ENCODE assay signal across 15 cellular contexts in genomic region chr4:186032259-186032658, GRCh38. TPM values are rescaled to one million over a fixed set of nuclear protein-coding genes. Genes with fewer than 3 reads are reported as not detected.
DNase-seq lines count a peak whose midpoint lies in the region; ATAC-seq and TF ChIP-seq lines count a peak whose summit lies in the region.
"Had no signal": no experiment of that assay in that cellular context is flagged by ENCODE, and none has a peak within 500 bp of the region (broad histone marks: within the 10 kb centered on the region; RNA-seq: fewer than 3 reads in every experiment).

No MANE protein-coding gene starts in this region.

- intact Hi-C loops in OCI-LY7 (cut with micrococcal nuclease; ENCODE audit: unreplicated experiment): loop anchor here (10.0 kb wide), 1 partner anchor 987 kb away; no protein-coding TSS in a partner anchor

- no TSS peak for BruUV-seq in OCI-LY7 (replicated peaks; lab: Mats Ljungman, UMichigan)

- H3K4me3 ChIP-seq in OCI-LY7 (ENCODE audit: low read depth, low read length, poor library complexity, severe bottlenecking) (no peak overlapping the region), neuronal stem cell (ENCODE audit: low read length in 2 of 2) (no peak overlapping the region)
- H3K4me3 ChIP-seq: pancreas, upper lobe of left lung had no signal

- DNase-seq in DMS53 (lab: John Stamatoyannopoulos, UW) (peak; percentile 24), DMS53 treated with DMSO at 0.1 percent for 48 hours (lab: John Stamatoyannopoulos, UW; ENCODE audit: unreplicated experiment) (no peak), OCI-LY7 (ENCODE audit: low spot score) (peak; percentile 17), cerebellar cortex (ENCODE audit: low spot score) (peak; percentile 27), neuronal stem cell (ENCODE audit: low spot score) (no peak), HPDE6-E6E7 (ENCODE audit: extremely low spot score) (no peak), NCI-H2227 treated with DMSO at 0.1 percent for 48 hours (lab: John Stamatoyannopoulos, UW) (no peak)
- no peak for DNase-seq in stimulated activated effector memory CD8-positive, alpha-beta T cell treated with anti-CD3 and anti-CD28 coated beads, Interleukin-12 subunit alpha, Interleukin-12 subunit beta, amount 100 ng/mL, for 72 hours (ENCODE audit: low spot score in 2 of 2)
- DNase-seq: activated CD8-positive, alpha-beta memory T cell treated with anti-CD3 and anti-CD28 coated beads for 24 hours; activated gamma-delta T cell treated with Interleukin-2 at 50 U/mL for 16 hours; COR-L47; NCI-H2029 treated with DMSO at 0.1 percent for 48 hours; pancreas; upper lobe of left lung had no signal

- H2AFZ ChIP-seq in OCI-LY7 (ENCODE audit: low read length) (no peak overlapping the region), neuronal stem cell (ENCODE audit: low read length) (no peak overlapping the region)

- peak overlapping the region; percentile 12 for H3K18ac ChIP-seq in neuronal stem cell (ENCODE audit: low read length)

- H3K27ac Mint-ChIP-seq in stimulated activated effector memory CD8-positive, alpha-beta T cell treated with anti-CD3 and anti-CD28 coated beads, Interleukin-12 subunit alpha, Interleukin-12 subunit beta, amount 100 ng/mL, for 72 hours: no peak overlapping the region

- H3K9me3 ChIP-seq in OCI-LY7 (ENCODE audit: low read length) (no peaks in the 10 kb centered on the region), neuronal stem cell (replicated peaks in 1 of 2; ENCODE audit: control insufficient read depth in 2 of 2, insufficient read depth in 1 of 2, low read depth in 1 of 2, low read length in 2 of 2) (peaks cover 17 to 26% of the 10 kb centered on the region in 2 donors)
- H3K9me3 ChIP-seq: pancreas, upper lobe of left lung had no signal

- H3K4me1 ChIP-seq in OCI-LY7 (ENCODE audit: insufficient read depth, low read length, poor library complexity, severe bottlenecking) (no peaks in the 10 kb centered on the region), neuronal stem cell (ENCODE audit: control insufficient read depth in 2 of 2, insufficient read depth in 1 of 2, low read depth in 1 of 2, low read length in 2 of 2) (peaks cover 12 to 20% of the 10 kb centered on the region in 2 donors)

- H3K27ac ChIP-seq in OCI-LY7 (ENCODE audit: low read depth, low read length, poor library complexity, severe bottlenecking) (no peak overlapping the region), neuronal stem cell (replicated peaks; ENCODE audit: low read length) (no peak overlapping the region)
- H3K27ac ChIP-seq: KMS-11, pancreas had no signal

- no peaks in the 10 kb centered on the region for H3K36me3 Mint-ChIP-seq in stimulated activated effector memory CD8-positive, alpha-beta T cell treated with anti-CD3 and anti-CD28 coated beads, Interleukin-12 subunit alpha, Interleukin-12 subunit beta, amount 100 ng/mL, for 72 hours

- no peaks in the 10 kb centered on the region for H3K9me3 Mint-ChIP-seq in stimulated activated effector memory CD8-positive, alpha-beta T cell treated with anti-CD3 and anti-CD28 coated beads, Interleukin-12 subunit alpha, Interleukin-12 subunit beta, amount 100 ng/mL, for 72 hours

- no peak for ATAC-seq in stimulated activated effector memory CD8-positive, alpha-beta T cell treated with anti-CD3 and anti-CD28 coated beads, Interleukin-12 subunit alpha, Interleukin-12 subunit beta, amount 100 ng/mL, for 72 hours
- ATAC-seq: pancreas had no signal

- peak overlapping the region; percentile 12 for H2AK5ac ChIP-seq in neuronal stem cell (ENCODE audit: low read depth, low read length)

- H3K4me2 ChIP-seq in OCI-LY7 (ENCODE audit: low read length) (no peak overlapping the region), neuronal stem cell (ENCODE audit: insufficient read depth, low read length, poor library complexity, severe bottlenecking) (no peak overlapping the region)
- H3K4me2 ChIP-seq: KMS-11 had no signal

- H3K27me3 ChIP-seq in neuronal stem cell (ENCODE audit: control insufficient read depth in 3 of 3, insufficient read depth in 3 of 3, low read depth in 1 of 3, low read length in 3 of 3): no peaks in the 10 kb centered on the region
- H3K27me3 ChIP-seq: pancreas, upper lobe of left lung had no signal

- H4K20me1 ChIP-seq in OCI-LY7 (ENCODE audit: insufficient read depth, low read length): no peaks in the 10 kb centered on the region

- H3K4me1 Mint-ChIP-seq in stimulated activated effector memory CD8-positive, alpha-beta T cell treated with anti-CD3 and anti-CD28 coated beads, Interleukin-12 subunit alpha, Interleukin-12 subunit beta, amount 100 ng/mL, for 72 hours: no peaks in the 10 kb centered on the region

- no peaks in the 10 kb centered on the region for H3K79me1 ChIP-seq in neuronal stem cell (ENCODE audit: low read depth, low read length)

- no peak overlapping the region for H3K9ac ChIP-seq in neuronal stem cell (ENCODE audit: low read depth, low read length, poor library complexity)
- H3K9ac ChIP-seq: KMS-11 had no signal

- H3K23ac ChIP-seq in neuronal stem cell (ENCODE audit: low read depth, low read length, poor library complexity): no peak overlapping the region

- no peak overlapping the region for H2BK120ac ChIP-seq in neuronal stem cell (ENCODE audit: low read depth, low read length)

- no CpG with 5 or more reads among the region's 1 CpG for WGBS in neuronal stem cell (ENCODE audit: extremely low coverage in 2 of 2, insufficient read length in 2 of 2, insufficient replicate concordance in 1 of 2), 2 donors

- CTCF ChIA-PET in OCI-LY7 (lab: Charles Lee; ENCODE audit: unreplicated experiment): no interaction called here

- no peak overlapping the region for H3K4me3 Mint-ChIP-seq in stimulated activated effector memory CD8-positive, alpha-beta T cell treated with anti-CD3 and anti-CD28 coated beads, Interleukin-12 subunit alpha, Interleukin-12 subunit beta, amount 100 ng/mL, for 72 hours

- H3K79me2 ChIP-seq in OCI-LY7 (ENCODE audit: insufficient read depth, low read depth, low read length): no peaks in the 10 kb centered on the region

- no peak overlapping the region for H4K91ac ChIP-seq in neuronal stem cell (ENCODE audit: low read depth, low read length, poor library complexity)

- no peak overlapping the region for H3K4ac ChIP-seq in neuronal stem cell (ENCODE audit: low read length)

- no peak overlapping the region for H3K14ac ChIP-seq in neuronal stem cell (ENCODE audit: low read length)

- peak overlapping the region; percentile 1 for H2BK15ac ChIP-seq in neuronal stem cell (ENCODE audit: low read length)

- H3K9me2 ChIP-seq in OCI-LY7 (ENCODE audit: insufficient read depth, low read length): no peaks in the 10 kb centered on the region

- H3K36me3 ChIP-seq in OCI-LY7 (ENCODE audit: insufficient read depth, low read length) (no peaks in the 10 kb centered on the region), neuronal stem cell (replicated peaks in 1 of 2; ENCODE audit: control insufficient read depth in 2 of 2, insufficient read depth in 2 of 2, low read length in 2 of 2) (no peaks in the 10 kb centered on the region)
- H3K36me3 ChIP-seq: pancreas, upper lobe of left lung had no signal

- no peak overlapping the region for H4K8ac ChIP-seq in neuronal stem cell (ENCODE audit: low read depth, low read length)

- no peak overlapping the region for H2BK5ac ChIP-seq in neuronal stem cell (ENCODE audit: low read length)

- TF ChIP-seq CTCF in OCI-LY7 (conservative IDR thresholded peaks at IDR 0.05; ENCODE audit: low read length): peak; percentile 54

- H2BK12ac ChIP-seq in neuronal stem cell (ENCODE audit: low read length): no peak overlapping the region

- POLR2A ChIA-PET in OCI-LY7 (lab: Charles Lee): no interaction called here

RNA-seq across cellular contexts. Expression of gene TLR3, which starts 36.7 kb away (rescaled TPM):
- total RNA-seq in OCI-LY7 (2014; rRNA removed; shearing (Covaris generic)): 0.26 and 0.38 TPM in 2 replicates
- 0.53 and 0.77 TPM in 2 replicates for total RNA-seq in OCI-LY7 (2022)
- polyA plus RNA-seq in neuronal stem cell (2013, experiment 1 of 2): 0.39 TPM
- 0.46 TPM for polyA plus RNA-seq in neuronal stem cell (2013, experiment 2 of 2)

Comparison
In these comparisons a context has a peak if more than half of its experiments do, and no peak if none do; other contexts are left out.
1. DNase-seq: peak in DMS53 (single experiment), OCI-LY7 (single experiment) and cerebellar cortex (single experiment); none in DMS53 treated with DMSO at 0.1 percent for 48 hours (single experiment), neuronal stem cell (single experiment), HPDE6-E6E7 (single experiment), stimulated activated effector memory CD8-positive, alpha-beta T cell treated with anti-CD3 and anti-CD28 coated beads, Interleukin-12 subunit alpha, Interleukin-12 subunit beta, amount 100 ng/mL, for 72 hours (0 of 2) and NCI-H2227 treated with DMSO at 0.1 percent for 48 hours (single experiment).